Comparison of ENCODE assay signal across 1 cellular context in the genomic region with DNA sequence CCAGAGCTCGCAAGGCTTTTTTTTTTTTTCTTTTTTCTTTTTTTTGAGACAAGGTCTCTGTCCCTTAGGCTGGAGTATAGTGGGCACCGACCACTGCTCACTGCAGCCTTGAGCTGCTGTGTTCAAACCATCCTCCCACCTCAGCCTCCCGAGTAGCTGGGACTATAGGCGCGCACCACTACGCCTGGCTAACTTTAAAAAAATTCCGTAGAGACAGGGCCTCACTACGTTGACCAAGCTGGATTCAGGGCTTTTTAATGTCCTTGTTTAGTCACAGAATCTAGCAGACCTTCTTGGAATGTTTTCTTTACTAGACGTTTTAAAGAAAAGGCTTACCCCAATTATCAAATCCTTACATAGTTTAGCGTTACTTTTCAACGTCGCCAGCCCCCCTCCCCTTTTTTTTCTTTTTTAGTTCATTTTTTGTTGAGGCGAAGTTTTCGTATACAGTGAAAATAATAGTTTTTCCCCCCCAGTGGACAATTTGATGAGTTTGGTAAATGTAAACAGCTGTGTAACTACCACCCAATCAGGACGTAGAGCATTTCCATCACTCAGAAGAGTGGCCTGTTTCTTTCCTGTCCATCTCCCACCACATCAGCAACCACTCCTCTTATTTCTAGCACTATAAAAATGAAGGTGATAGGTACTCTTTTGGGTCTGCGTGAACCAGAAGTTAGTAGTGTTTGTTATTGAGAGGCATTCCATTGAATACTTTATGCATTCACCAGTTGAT.
TF ChIP-seq lines count a peak whose summit lies in the region.

No MANE protein-coding gene starts in this region.

TF ChIP-seq in IMR-90, 13 proteins besides CTCF, POLR2A, EP300 and RAD21 (continued from another document):
- TF ChIP-seq, protein P1, sequence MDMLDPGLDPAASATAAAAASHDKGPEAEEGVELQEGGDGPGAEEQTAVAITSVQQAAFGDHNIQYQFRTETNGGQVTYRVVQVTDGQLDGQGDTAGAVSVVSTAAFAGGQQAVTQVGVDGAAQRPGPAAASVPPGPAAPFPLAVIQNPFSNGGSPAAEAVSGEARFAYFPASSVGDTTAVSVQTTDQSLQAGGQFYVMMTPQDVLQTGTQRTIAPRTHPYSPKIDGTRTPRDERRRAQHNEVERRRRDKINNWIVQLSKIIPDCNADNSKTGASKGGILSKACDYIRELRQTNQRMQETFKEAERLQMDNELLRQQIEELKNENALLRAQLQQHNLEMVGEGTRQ (IDR thresholded peaks at IDR 0.05; ENCODE audit: low read depth, low read length): no peak
- no peak for TF ChIP-seq MAFK (IDR thresholded peaks at IDR 0.05; ENCODE audit: low read depth, low read length)
- TF ChIP-seq RCOR1 (IDR thresholded peaks at IDR 0.05; ENCODE audit: insufficient replicate concordance, low read length): no peak
- no peak for TF ChIP-seq NFE2L2 (IDR thresholded peaks at IDR 0.05; ENCODE audit: low read depth, low read length)
